1 cellular context compared by ENCODE assay signal in genomic region chr19:16598848-16599247, GRCh38.
A peak's percentile ranks its signal among the peaks of the same experiment; 100 is the strongest.
TF ChIP-seq lines count a peak whose summit lies in the region.

No MANE protein-coding gene starts in this region.

TF ChIP-seq in HEK293, 187 proteins besides CTCF, POLR2A, EP300 and RAD21 (continued from another document):
- TF ChIP-seq REST (tag by site-specific recombination; IDR thresholded peaks at IDR 0.05) (peak; percentile 91), ZNF560 (tag by site-specific recombination; IDR thresholded peaks at IDR 0.05; ENCODE audit: borderline replicate concordance) (no peak)
